Comparison of ENCODE assay signal across 8 cellular contexts in the genomic region with DNA sequence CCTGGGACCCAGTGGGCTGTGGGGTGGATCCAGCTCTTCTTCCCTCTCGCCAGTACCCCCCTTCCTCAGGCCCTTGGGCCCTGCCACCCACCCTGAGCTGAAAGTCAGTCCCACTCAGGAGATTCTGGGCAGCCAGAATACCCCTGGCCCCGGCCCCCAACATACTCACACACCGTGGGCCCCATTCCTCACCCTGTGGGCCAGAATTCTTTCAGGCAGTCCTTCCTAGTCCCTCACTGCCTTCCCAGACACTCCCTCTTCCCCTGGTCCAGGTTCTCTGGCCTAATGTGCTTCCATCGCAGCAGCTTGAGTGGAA. TPM values are rescaled to one million over a fixed set of nuclear protein-coding genes. Genes with fewer than 3 reads are reported as not detected.
DNase-seq lines count a peak whose midpoint lies in the region; ATAC-seq and TF ChIP-seq lines count a peak whose summit lies in the region.
"Had no signal": no experiment of that assay in that cellular context is flagged by ENCODE, and none has a peak within 500 bp of the region (broad histone marks: within the 10 kb centered on the region; RNA-seq: fewer than 3 reads in every experiment).

No MANE protein-coding gene starts in this region.

- H3K4me1 ChIP-seq in HEK293 (ENCODE audit: control insufficient read depth, insufficient read depth, low read length) (no peaks in the 10 kb centered on the region), stomach smooth muscle (ENCODE audit: control insufficient read depth, insufficient read depth, low read length) (peaks cover 62% of the 10 kb centered on the region)

- WGBS in lower leg skin, 2 donors = 55 to 67% methylated on average over 4 of the region's 4 CpGs

- ATAC-seq in activated CD4-positive, CD25-positive, alpha-beta regulatory T cell treated with anti-CD3 and anti-CD28 coated beads, Interleukin-2, amount 50 U/mL, for 24 hours = no peak

- H3K9ac ChIP-seq in stomach smooth muscle (ENCODE audit: low read length in 2 of 2) = peak overlapping the region; percentile 42 to 92

- H3K36me3 ChIP-seq in HEK293 (ENCODE audit: control insufficient read depth in 2 of 2, insufficient read depth in 1 of 2, low read length in 2 of 2) (no peaks in the 10 kb centered on the region), stomach smooth muscle (ENCODE audit: control insufficient read depth in 2 of 2, insufficient read depth in 2 of 2, low read length in 2 of 2) (peaks cover 0 to under 1% of the 10 kb centered on the region in 2 donors)

- TF ChIP-seq CTCF in HEK293 (tag by site-specific recombination; IDR thresholded peaks at IDR 0.05) = no peak
- no peak for TF ChIP-seq CTCF in lower leg skin (IDR thresholded peaks at IDR 0.05)

- no peaks in the 10 kb centered on the region for H3K27me3 Mint-ChIP-seq in activated CD4-positive, alpha-beta memory T cell treated with anti-CD3 and anti-CD28 coated beads for 36 hours

- intact Hi-C loops in activated CD4-positive, alpha-beta memory T cell treated with anti-CD3 and anti-CD28 coated beads for 36 hours (cut with micrococcal nuclease) = loop anchor here (2.0 to 10.0 kb wide), 2 partner anchors 16 to 402 kb away; a partner anchor contains a TSS
- intact Hi-C loops in lower leg skin (cut with DNase I; ENCODE audit: low total_unique reads) = no loop called here

- H3K27ac Mint-ChIP-seq in activated CD4-positive, alpha-beta memory T cell treated with anti-CD3 and anti-CD28 coated beads for 36 hours = peak overlapping the region; percentile 75

- H3K9me3 Mint-ChIP-seq in activated CD4-positive, alpha-beta memory T cell treated with anti-CD3 and anti-CD28 coated beads for 36 hours = no peaks in the 10 kb centered on the region

- POLR2A ChIA-PET in HEK293 (lab: Yijun Ruan, JAX) = interaction anchor here (1.3 to 2.3 kb wide), 3 partner anchors 18 to 35 kb away, joined by 4 to 8 read pairs (median 7); a partner anchor contains a TSS
- POLR2A ChIA-PET in activated CD4-positive, alpha-beta memory T cell treated with anti-CD3 and anti-CD28 coated beads for 36 hours (lab: Charles Lee) = interaction anchor here (1.0 to 3.5 kb wide), 3 partner anchors 14 to 83 kb away, joined by 3 to 12 read pairs (median 4); no protein-coding TSS in a partner anchor

- no peak for DNase-seq in activated CD4-positive, alpha-beta memory T cell treated with anti-CD3 and anti-CD28 coated beads for 36 hours
- no peak for DNase-seq in lower leg skin (ENCODE audit: low spot score in 2 of 2)
- DNase-seq in activated effector memory CD4-positive, alpha-beta T cell treated with Interleukin-2 at 50 U/mL for 16 hours = no peak
- DNase-seq: NCI-H2081 treated with DMSO at 0.1 percent for 48 hours had no signal

- CTCF ChIA-PET in HEK293 (lab: Yijun Ruan, JAX) = interaction anchor here (0.5 to 30.4 kb wide), 14 partner anchors 10 to 303 kb away, joined by 3 to 898 read pairs (median 4); a partner anchor contains a TSS
- CTCF ChIA-PET in activated CD4-positive, alpha-beta memory T cell treated with anti-CD3 and anti-CD28 coated beads for 36 hours (lab: Charles Lee) = interaction anchor here (0.6 to 16.1 kb wide), 20 partner anchors 9 to 642 kb away, joined by 3 to 995 read pairs (median 4); a partner anchor contains a TSS

- H3K27me3 ChIP-seq in layer of hippocampus (ENCODE audit: control insufficient read depth, insufficient read depth, low read length) = no peaks in the 10 kb centered on the region
- H3K27me3 ChIP-seq in stomach smooth muscle (ENCODE audit: control insufficient read depth in 1 of 2, insufficient read depth in 2 of 2, low read length in 2 of 2) = no peaks in the 10 kb centered on the region

- H3K36me3 Mint-ChIP-seq in activated CD4-positive, alpha-beta memory T cell treated with anti-CD3 and anti-CD28 coated beads for 36 hours = no peaks in the 10 kb centered on the region

- H3K27ac ChIP-seq in HEK293 (ENCODE audit: extremely low read depth, low read depth, low read length) (no peak overlapping the region), layer of hippocampus (ENCODE audit: low read depth, low read length) (peak overlapping the region; percentile 24), stomach smooth muscle (ENCODE audit: low read length) (peak overlapping the region; percentile 99)

- no peaks in the 10 kb centered on the region for H3K9me3 ChIP-seq in HEK293 (ENCODE audit: control insufficient read depth, insufficient read depth, low read depth, low read length)
- H3K9me3 ChIP-seq in stomach smooth muscle (ENCODE audit: control insufficient read depth in 2 of 2, low read length in 2 of 2) = no peaks in the 10 kb centered on the region

- H3K4me3 ChIP-seq in HEK293 (ENCODE audit: low read depth, low read length) = no peak overlapping the region
- H3K4me3 ChIP-seq in stomach smooth muscle (ENCODE audit: low read length in 2 of 2) = no peak overlapping the region
- no peak overlapping the region for H3K4me3 ChIP-seq in lower leg skin (ENCODE audit: low read depth, poor library complexity, severe bottlenecking)

- H3K4me3 Mint-ChIP-seq in activated CD4-positive, alpha-beta memory T cell treated with anti-CD3 and anti-CD28 coated beads for 36 hours = peak overlapping the region; percentile 37

- TF ChIP-seq POLR2A in lower leg skin (IDR thresholded peaks at IDR 0.05) = no peak

- H3K4me1 Mint-ChIP-seq in activated CD4-positive, alpha-beta memory T cell treated with anti-CD3 and anti-CD28 coated beads for 36 hours (ENCODE audit: low read depth) = peaks cover 33% of the 10 kb centered on the region

TF ChIP-seq in HEK293, 187 proteins besides CTCF, POLR2A, EP300 and RAD21:
- TF ChIP-seq, protein P1, sequence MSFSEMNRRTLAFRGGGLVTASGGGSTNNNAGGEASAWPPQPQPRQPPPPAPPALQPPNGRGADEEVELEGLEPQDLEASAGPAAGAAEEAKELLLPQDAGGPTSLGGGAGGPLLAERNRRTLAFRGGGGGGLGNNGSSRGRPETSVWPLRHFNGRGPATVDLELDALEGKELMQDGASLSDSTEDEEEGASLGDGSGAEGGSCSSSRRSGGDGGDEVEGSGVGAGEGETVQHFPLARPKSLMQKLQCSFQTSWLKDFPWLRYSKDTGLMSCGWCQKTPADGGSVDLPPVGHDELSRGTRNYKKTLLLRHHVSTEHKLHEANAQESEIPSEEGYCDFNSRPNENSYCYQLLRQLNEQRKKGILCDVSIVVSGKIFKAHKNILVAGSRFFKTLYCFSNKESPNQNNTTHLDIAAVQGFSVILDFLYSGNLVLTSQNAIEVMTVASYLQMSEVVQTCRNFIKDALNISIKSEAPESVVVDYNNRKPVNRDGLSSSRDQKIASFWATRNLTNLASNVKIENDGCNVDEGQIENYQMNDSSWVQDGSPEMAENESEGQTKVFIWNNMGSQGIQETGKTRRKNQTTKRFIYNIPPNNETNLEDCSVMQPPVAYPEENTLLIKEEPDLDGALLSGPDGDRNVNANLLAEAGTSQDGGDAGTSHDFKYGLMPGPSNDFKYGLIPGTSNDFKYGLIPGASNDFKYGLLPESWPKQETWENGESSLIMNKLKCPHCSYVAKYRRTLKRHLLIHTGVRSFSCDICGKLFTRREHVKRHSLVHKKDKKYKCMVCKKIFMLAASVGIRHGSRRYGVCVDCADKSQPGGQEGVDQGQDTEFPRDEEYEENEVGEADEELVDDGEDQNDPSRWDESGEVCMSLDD (tag by site-specific recombination; IDR thresholded peaks at IDR 0.05) = no peak
- peak; percentile 77 for TF ChIP-seq ZNF341 (tag by site-specific recombination; IDR thresholded peaks at IDR 0.05; ENCODE audit: low read depth)

RNA-seq across cellular contexts. Expression of a gene that starts 3.2 kb away (rescaled TPM):
- 10 to 100 TPM; 62.0 to 67.4 TPM for total RNA-seq in activated CD4-positive, alpha-beta memory T cell treated with anti-CD3 and anti-CD28 coated beads for 36 hours
- total RNA-seq in lower leg skin = 100 to 1,000 TPM in 1 of 4 donors, 10 to 100 TPM in 3; 82.3 to 126 (median 86.4) TPM

RNA-seq across cellular contexts. Expression of a gene that starts 16.9 kb away (rescaled TPM):
- under 1 TPM; 0.39 to 0.45 TPM for total RNA-seq in activated CD4-positive, alpha-beta memory T cell treated with anti-CD3 and anti-CD28 coated beads for 36 hours
- total RNA-seq in lower leg skin = 1 to 10 TPM; 2.2 to 3.3 (median 2.5) TPM

RNA-seq across cellular contexts. Expression of a gene that starts 35.3 kb away (rescaled TPM):
- total RNA-seq in activated CD4-positive, alpha-beta memory T cell treated with anti-CD3 and anti-CD28 coated beads for 36 hours = 10 to 100 TPM; 31.0 to 39.1 TPM
- 10 to 100 TPM; 24.9 to 28.5 (median 27.2) TPM for total RNA-seq in lower leg skin

RNA-seq across cellular contexts. Expression of a gene that starts 45.1 kb away (rescaled TPM):
- 100 to 1,000 TPM; 261 to 267 TPM for total RNA-seq in activated CD4-positive, alpha-beta memory T cell treated with anti-CD3 and anti-CD28 coated beads for 36 hours
- 100 to 1,000 TPM; 101 to 160 (median 143) TPM for total RNA-seq in lower leg skin

RNA-seq across cellular contexts. Expression of a gene that starts 47.4 kb away (rescaled TPM):
- total RNA-seq in activated CD4-positive, alpha-beta memory T cell treated with anti-CD3 and anti-CD28 coated beads for 36 hours = 100 to 1,000 TPM; 123 to 126 TPM
- 1 to 10 TPM in 2 of 4 donors, under 1 TPM in 2; 0.71 to 1.3 (median 0.97) TPM for total RNA-seq in lower leg skin
